1 cellular context compared by ENCODE assay signal in the genomic region with DNA sequence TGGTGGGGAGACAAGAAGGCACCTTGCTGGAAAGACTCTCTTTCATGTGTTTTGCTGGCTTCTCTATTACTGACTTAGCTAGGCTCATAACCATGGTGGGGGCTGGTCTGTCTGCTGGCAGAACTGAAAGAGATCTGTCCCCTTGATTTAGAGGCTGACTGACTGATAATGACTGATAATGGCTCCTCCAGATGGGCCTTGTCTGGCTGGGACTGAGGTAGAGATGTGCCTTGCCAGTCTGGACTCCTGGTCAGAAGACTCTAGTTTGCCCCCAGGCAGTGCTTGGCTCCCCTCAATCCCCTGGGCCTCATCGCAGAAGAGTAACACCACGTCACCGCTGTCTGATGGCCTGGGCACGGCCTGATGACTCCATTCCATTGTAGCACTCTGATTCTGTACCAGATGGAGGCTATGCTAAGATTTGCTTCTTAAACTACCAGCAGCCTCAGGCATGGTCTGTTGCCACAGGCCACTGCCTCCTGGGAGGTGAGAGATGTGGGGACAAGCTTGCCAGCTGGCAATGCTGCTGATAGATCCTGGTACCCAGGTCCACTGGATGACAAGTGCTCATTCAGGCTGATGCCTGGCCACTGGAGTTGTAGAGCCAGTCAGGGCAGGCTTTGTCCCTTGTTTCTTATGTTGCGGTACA.
TF ChIP-seq lines count a peak whose summit lies in the region.

No MANE protein-coding gene starts in this region.

TF ChIP-seq in K562, 482 proteins besides CTCF, POLR2A, EP300 and RAD21:
- TF ChIP-seq PBX2 (CRISPR knock-in tag; IDR thresholded peaks at IDR 0.05; ENCODE audit: low read depth) (no peak), PBX2 (tag; conservative IDR thresholded peaks at IDR 0.05; ENCODE audit: low read depth) (0 out of 2 replicates have a peak, but pooled peaks have one; percentile 30), CTBP1 (IDR thresholded peaks at IDR 0.05; ENCODE audit: borderline replicate concordance) (no peak)
